Comparison of ENCODE assay signal across 8 cellular contexts in genomic region chr14:35122696-35123387, GRCh38. TPM values are rescaled to one million over a fixed set of nuclear protein-coding genes. Genes with fewer than 3 reads are reported as not detected.
A peak's percentile ranks its signal among the peaks of the same experiment; 100 is the strongest.
DNase-seq lines count a peak whose midpoint lies in the region; ATAC-seq and TF ChIP-seq lines count a peak whose summit lies in the region.

No MANE protein-coding gene starts in this region.

- H3K79me2 ChIP-seq in fibroblast of lung (ENCODE audit: control insufficient read depth, insufficient read depth, low read length): peaks cover 8% of the 10 kb centered on the region

- peak overlapping the region; percentile 99 for H3K27ac Mint-ChIP-seq in T-helper 17 cell
- peak overlapping the region; percentile 100 for H3K27ac Mint-ChIP-seq in neural crest cell (ENCODE audit: unreplicated experiment)

- H3K4me3 ChIP-seq in fibroblast of lung (replicated peaks in 1 of 4; ENCODE audit: control extremely low read depth in 1 of 4, insufficient read depth in 1 of 4, low read depth in 3 of 4, low read length in 4 of 4): peak overlapping the region; percentile 61 to 98 (median 84)

- H2AFZ ChIP-seq in fibroblast of lung (ENCODE audit: low read length): peak overlapping the region; percentile 79

- no peaks in the 10 kb centered on the region for H4K20me1 ChIP-seq in fibroblast of lung (ENCODE audit: control insufficient read depth, extremely low read depth, insufficient read depth, low read length)

- DNase-seq in NCI-H82 (lab: John Stamatoyannopoulos, UW): peak; percentile 62
- no peak for DNase-seq in NCI-H82 treated with DMSO at 0.1 percent for 48 hours (lab: John Stamatoyannopoulos, UW; ENCODE audit: unreplicated experiment)
- DNase-seq in T-helper 17 cell: no peak
- DNase-seq in fibroblast of lung (ENCODE audit: low read depth in 2 of 2): peak; percentile 33 to 58
- no peak for DNase-seq in neural crest cell (ENCODE audit: low read depth, low spot score)
- no peak for DNase-seq in GM10266 (ENCODE audit: extremely low spot score)
- DNase-seq in GM13977 (ENCODE audit: low spot score): no peak

- H3K4me2 ChIP-seq in fibroblast of lung (ENCODE audit: extremely low read depth, insufficient read depth, low read length): peak overlapping the region; percentile 85

- peaks cover 40% of the 10 kb centered on the region for H3K4me1 Mint-ChIP-seq in T-helper 17 cell
- peaks cover 57% of the 10 kb centered on the region for H3K4me1 Mint-ChIP-seq in neural crest cell

- H3K9me3 ChIP-seq in T-helper 17 cell (ENCODE audit: control insufficient read depth, low read length, poor library complexity, severe bottlenecking): no peaks in the 10 kb centered on the region
- H3K9me3 ChIP-seq in fibroblast of lung (ENCODE audit: control insufficient read depth, insufficient read depth, low read depth, low read length): no peaks in the 10 kb centered on the region

- H3K9me3 Mint-ChIP-seq in neural crest cell: no peaks in the 10 kb centered on the region

- in situ Hi-C loops in GM13977 (cut with MboI; ENCODE audit: low pct_unique_long_range_greater_than_20kb, low sequenced_read_pairs, unreplicated experiment): no loop called here

- ATAC-seq in HG03280 (IDR thresholded peaks at IDR 0.05; ENCODE audit: unreplicated experiment) (peak; percentile 31), T-helper 17 cell (no peak)

- no peaks in the 10 kb centered on the region for H3K4me1 ChIP-seq in fibroblast of lung (ENCODE audit: control insufficient read depth, extremely low read depth, insufficient read depth, low read length)

- H3K9ac ChIP-seq in fibroblast of lung (ENCODE audit: insufficient read depth, low read length): peak overlapping the region; percentile 90

- peak overlapping the region; percentile 97 for H3K27ac ChIP-seq in fibroblast of lung (ENCODE audit: insufficient read depth, low read length)

- H3K36me3 ChIP-seq in fibroblast of lung (ENCODE audit: control insufficient read depth, insufficient read depth, low read length): no peaks in the 10 kb centered on the region

- no peaks in the 10 kb centered on the region for H3K27me3 ChIP-seq in fibroblast of lung (ENCODE audit: control insufficient read depth, insufficient read depth, low read length)

- peak overlapping the region; percentile 98 for H3K4me3 Mint-ChIP-seq in T-helper 17 cell
- H3K4me3 Mint-ChIP-seq in neural crest cell: peak overlapping the region; percentile 97

- no peaks in the 10 kb centered on the region for H3K27me3 Mint-ChIP-seq in T-helper 17 cell
- H3K27me3 Mint-ChIP-seq in neural crest cell (ENCODE audit: low read depth): no peaks in the 10 kb centered on the region

- H3K36me3 Mint-ChIP-seq in T-helper 17 cell (ENCODE audit: low read depth) (peaks cover 12% of the 10 kb centered on the region), neural crest cell (ENCODE audit: low read depth) (peaks cover 14% of the 10 kb centered on the region)

- no peak for TF ChIP-seq CTCF in fibroblast of lung (conservative IDR thresholded peaks at IDR 0.05 in 1 of 2, IDR thresholded peaks at IDR 0.05 in 1 of 2; ENCODE audit: low read depth in 1 of 2, low read length in 2 of 2)
- TF ChIP-seq CTCF in neural crest cell (conservative IDR thresholded peaks at IDR 0.05): no peak
- no peak for TF ChIP-seq CTCF in GM10266 (IDR thresholded peaks at IDR 0.05; ENCODE audit: control insufficient read depth, insufficient read depth, low read depth, missing control alignments)
- TF ChIP-seq CTCF in GM13977 (IDR thresholded peaks at IDR 0.05; ENCODE audit: extremely low read depth, insufficient read depth, missing control alignments): no peak

RNA-seq across cellular contexts. Expression of gene PRORP, which starts 0.5 kb away (rescaled TPM):
- 10 to 100 TPM; 42.5 to 43.6 TPM for total RNA-seq in T-helper 17 cell
- total RNA-seq in fibroblast of lung: 12.1 and 14.2 TPM in 2 replicates
- polyA plus RNA-seq in fibroblast of lung: 25.7 and 36.3 TPM in 2 replicates
- polyA plus RNA-seq in fibroblast of lung (2012): 18.9 and 25.0 TPM in 2 replicates
- 53.5 and 67.1 TPM in 2 replicates for polyA minus RNA-seq in fibroblast of lung (ENCODE audit: low replicate concordance)
- 43.1 and 46.6 TPM in 2 replicates for total RNA-seq in neural crest cell

RNA-seq across cellular contexts. Expression of gene PPP2R3C, which starts 1.1 kb away (rescaled TPM):
- total RNA-seq in T-helper 17 cell (10 to 100 TPM; 37.7 to 41.7 TPM), fibroblast of lung (61.9 and 64.2 TPM in 2 replicates), neural crest cell (55.4 TPM in 2 replicates)
- polyA plus RNA-seq in fibroblast of lung: 28.7 and 32.6 TPM in 2 replicates
- polyA plus RNA-seq in fibroblast of lung (2012): 33.8 and 40.4 TPM in 2 replicates
- 0.96 and 3.1 TPM in 2 replicates for polyA minus RNA-seq in fibroblast of lung (ENCODE audit: low replicate concordance)

Comparison
In these comparisons a context has a peak if more than half of its experiments do, and no peak if none do; other contexts are left out.
1. DNase-seq: peak in NCI-H82 (single experiment) and fibroblast of lung (2 of 2); none in NCI-H82 treated with DMSO at 0.1 percent for 48 hours (single experiment), T-helper 17 cell (0 of 3), neural crest cell (single experiment), GM10266 (single experiment) and GM13977 (single experiment).